9 cellular contexts compared by ENCODE assay signal in genomic region chr5:44388504-44389409, GRCh38. TPM values are rescaled to one million over a fixed set of nuclear protein-coding genes. Genes with fewer than 3 reads are reported as not detected.
DNase-seq lines count a peak whose midpoint lies in the region; ATAC-seq and TF ChIP-seq lines count a peak whose summit lies in the region.
"Had no signal": no experiment of that assay in that cellular context is flagged by ENCODE, and none has a peak within 500 bp of the region (broad histone marks: within the 10 kb centered on the region; RNA-seq: fewer than 3 reads in every experiment).

No MANE protein-coding gene starts in this region.

- H3K9me3 Mint-ChIP-seq in osteocyte (ENCODE audit: unreplicated experiment) = no peaks in the 10 kb centered on the region

- TF ChIP-seq CTCF in BJ (IDR thresholded peaks at IDR 0.05; ENCODE audit: insufficient read depth, low read depth, low read length) (no peak), RWPE1 (conservative IDR thresholded peaks at IDR 0.05; ENCODE audit: low read depth) (no peak), foreskin keratinocyte (conservative IDR thresholded peaks at IDR 0.05) (no peak), osteocyte (IDR thresholded peaks at IDR 0.05) (no peak)

- H3K36me3 Mint-ChIP-seq in osteocyte (ENCODE audit: unreplicated experiment) = no peaks in the 10 kb centered on the region

- H3K27ac ChIP-seq in RWPE1 = no peak overlapping the region
- no peak overlapping the region for H3K27ac ChIP-seq in foreskin keratinocyte

- H3K36me3 ChIP-seq in BJ (ENCODE audit: control insufficient read depth, insufficient read depth, low read length) = no peaks in the 10 kb centered on the region

- ATAC-seq in foreskin keratinocyte (peak; percentile 51), HG03135 (IDR thresholded peaks at IDR 0.05; ENCODE audit: unreplicated experiment) (no peak), HG03196 (IDR thresholded peaks at IDR 0.05; ENCODE audit: unreplicated experiment) (no peak)
- ATAC-seq: K562 had no signal

- H3K4me3 ChIP-seq in BJ (ENCODE audit: low read depth, low read length) = peak overlapping the region; percentile 34
- H3K4me3 ChIP-seq: K562 had no signal

- CTCF ChIA-PET in BJ (lab: Yijun Ruan, JAX) = interaction anchor here (0.9 kb wide), 1 partner anchor 758 kb away, joined by 3 read pairs; no protein-coding TSS in a partner anchor
- CTCF ChIA-PET in RWPE1 (lab: Yijun Ruan, JAX) = interaction anchor here (0.6 kb wide), 1 partner anchor 40 kb away, joined by 4 read pairs; no protein-coding TSS in a partner anchor

- H3K27me3 Mint-ChIP-seq in osteocyte (ENCODE audit: unreplicated experiment) = peaks cover 60% of the 10 kb centered on the region

- H3K4me1 Mint-ChIP-seq in osteocyte (ENCODE audit: unreplicated experiment) = peaks cover 23% of the 10 kb centered on the region

- H3K4me1 ChIP-seq in foreskin keratinocyte = no peaks in the 10 kb centered on the region

- H3K27me3 ChIP-seq in BJ (ENCODE audit: control insufficient read depth, insufficient read depth, low read length) (peaks cover 18% of the 10 kb centered on the region), foreskin keratinocyte (peaks cover 55% of the 10 kb centered on the region)

- no peak for DNase-seq in BJ (ENCODE audit: low read depth)
- peak; percentile 3 for DNase-seq in RWPE1 (ENCODE audit: low spot score)
- no peak for DNase-seq in foreskin keratinocyte
- no peak for DNase-seq in osteocyte (ENCODE audit: extremely low spot score, unreplicated experiment)
- no peak for DNase-seq in COLO668 (lab: John Stamatoyannopoulos, UW; ENCODE audit: unreplicated experiment)
- DNase-seq in activated effector memory CD4-positive, alpha-beta T cell treated with Interleukin-2 at 50 U/mL for 16 hours = no peak

- H3K4me3 Mint-ChIP-seq in osteocyte (ENCODE audit: unreplicated experiment) = peak overlapping the region; percentile 79

- POLR2A ChIA-PET in BJ (lab: Charles Lee) = interaction anchor here (0.6 kb wide), 1 partner anchor 74 kb away, joined by 3 read pairs; no protein-coding TSS in a partner anchor
- POLR2A ChIA-PET in RWPE1 (lab: Yijun Ruan, JAX; ENCODE audit: low non-redundant PET) = no interaction called here

- H3K27ac Mint-ChIP-seq in osteocyte (ENCODE audit: unreplicated experiment) = no peak overlapping the region

RNA-seq across cellular contexts. Expression of gene FGF10, which starts 0.5 kb away (rescaled TPM):
- polyA plus RNA-seq in BJ (2011; rRNA removed) (not detected in 2 replicates), foreskin keratinocyte (not detected in 2 replicates)
- not detected in 2 replicates for polyA minus RNA-seq in BJ (2011; rRNA and poly(A)+ RNA removed)
- total RNA-seq in foreskin keratinocyte (not detected in 2 replicates), osteocyte (not detected in 2 replicates)
- total RNA-seq: K562 had no signal
- polyA plus RNA-seq: K562 had no signal
